In the genomic region with DNA sequence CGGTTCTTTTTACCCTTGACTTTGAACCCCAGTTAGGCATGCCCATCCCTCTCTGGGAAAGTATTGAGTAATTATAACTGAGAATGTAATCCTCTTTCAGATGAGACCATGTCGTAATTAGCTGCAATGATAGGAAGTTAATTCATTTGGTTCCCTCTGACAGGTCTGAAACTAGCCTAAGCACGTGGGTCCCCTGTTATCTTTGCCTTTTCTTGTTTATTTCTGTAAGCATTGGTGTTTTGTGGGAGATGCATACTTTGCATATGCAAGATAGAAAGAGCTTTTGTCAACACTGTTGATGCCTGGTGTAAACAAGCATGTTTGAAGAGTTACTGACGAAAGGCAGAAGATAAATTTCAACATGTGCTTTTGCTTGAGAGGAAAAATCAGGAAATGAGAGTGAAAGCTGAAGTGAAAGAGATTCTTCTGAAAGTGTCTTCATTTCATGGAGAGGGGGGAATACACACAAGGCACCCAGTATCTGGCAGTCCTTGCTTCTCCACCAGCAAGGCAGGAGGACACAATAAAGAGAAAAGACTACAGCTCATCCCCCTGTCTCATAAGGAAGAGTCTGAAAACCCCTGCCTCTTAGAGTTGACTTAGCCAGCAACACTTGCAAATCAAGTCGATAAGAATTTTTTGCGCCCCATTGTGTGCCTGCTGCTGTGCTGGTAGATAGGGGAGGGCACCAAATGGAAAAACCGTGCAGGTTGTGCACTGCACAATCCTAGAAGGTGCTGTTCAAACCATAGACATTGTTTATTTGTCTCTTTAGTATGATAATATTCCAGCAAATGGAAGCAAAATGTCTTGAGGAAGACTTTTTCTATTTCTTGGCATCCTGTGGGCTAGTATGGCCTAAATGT, we compare ENCODE assay signal across 9 cellular contexts.
A peak's percentile ranks its signal among the peaks of the same experiment; 100 is the strongest.
DNase-seq lines count a peak whose midpoint lies in the region; ATAC-seq, FAIRE-seq and TF ChIP-seq lines count a peak whose summit lies in the region.
"Had no signal": no experiment of that assay in that cellular context is flagged by ENCODE, and none has a peak within 500 bp of the region (broad histone marks: within the 10 kb centered on the region; RNA-seq: fewer than 3 reads in every experiment).

No MANE protein-coding gene starts in this region.

- no peak for TF ChIP-seq POLR2A in GM12891 (IDR thresholded peaks at IDR 0.05; ENCODE audit: low read depth, low read length)

- peak; percentile 83 for FAIRE-seq in GM12891 (lab: Jason Lieb, UNC)

- no peaks in the 10 kb centered on the region for H3K4me1 Mint-ChIP-seq in T-helper 2 cell treated with Interferon-gamma antibody and Interleukin-4, amounts not matched to agents 5 μg/mL and 100 μg/mL, for 36 hours (ENCODE audit: low read depth)

- DNase-seq in GM12891 (ENCODE audit: insufficient read length, low spot score) (peak; percentile 32), fibroblast of villous mesenchyme (ENCODE audit: low read depth) (peak; percentile 93), GF-D8 (lab: John Stamatoyannopoulos, UW) (no peak), NCI-H187 treated with DMSO at 0.1 percent for 48 hours (lab: John Stamatoyannopoulos, UW) (no peak), KBM-7 (no peak)
- DNase-seq in T-helper 2 cell treated with Interferon-gamma antibody and Interleukin-4, amounts not matched to agents 5 μg/mL and 100 μg/mL, for 36 hours (ENCODE audit: low spot score) = no peak
- DNase-seq: Caco-2 had no signal

- no peaks in the 10 kb centered on the region for H3K9me3 Mint-ChIP-seq in T-helper 2 cell treated with Interferon-gamma antibody and Interleukin-4, amounts not matched to agents 5 μg/mL and 100 μg/mL, for 36 hours

- no peak overlapping the region for H3K4me3 Mint-ChIP-seq in T-helper 2 cell treated with Interferon-gamma antibody and Interleukin-4, amounts not matched to agents 5 μg/mL and 100 μg/mL, for 36 hours

- no peaks in the 10 kb centered on the region for H3K36me3 Mint-ChIP-seq in T-helper 2 cell treated with Interferon-gamma antibody and Interleukin-4, amounts not matched to agents 5 μg/mL and 100 μg/mL, for 36 hours (ENCODE audit: low read depth)

- TF ChIP-seq CTCF in fibroblast of villous mesenchyme (IDR thresholded peaks at IDR 0.05; ENCODE audit: insufficient read depth, low read depth, low read length) = no peak

- H3K27ac Mint-ChIP-seq in T-helper 2 cell treated with Interferon-gamma antibody and Interleukin-4, amounts not matched to agents 5 μg/mL and 100 μg/mL, for 36 hours = no peak overlapping the region

- no peak overlapping the region for H3K4me3 ChIP-seq in fibroblast of villous mesenchyme (ENCODE audit: low read depth, low read length)

- in situ Hi-C loops in KBM-7 (cut with MboI; ENCODE audit: low pct_unique_long_range_greater_than_20kb, low sequenced_read_pairs) = no loop called here

- ATAC-seq in GM21619 (IDR thresholded peaks at IDR 0.05; ENCODE audit: unreplicated experiment) (peak; percentile 73), HG03520 (IDR thresholded peaks at IDR 0.05; ENCODE audit: unreplicated experiment) (peak; percentile 73)

- peaks cover 8% of the 10 kb centered on the region for H3K27me3 Mint-ChIP-seq in T-helper 2 cell treated with Interferon-gamma antibody and Interleukin-4, amounts not matched to agents 5 μg/mL and 100 μg/mL, for 36 hours (ENCODE audit: low read depth)

TF ChIP-seq in GM12891, 5 proteins besides CTCF, POLR2A, EP300 and RAD21:
- TF ChIP-seq SPI1 (IDR thresholded peaks at IDR 0.05; ENCODE audit: low read depth, low read length) (peak; percentile 97), POU2F2 (IDR thresholded peaks at IDR 0.05; ENCODE audit: low read depth, low read length) (peak; percentile 73; the same call in 1 of the 2 replicates), TAF1 (IDR thresholded peaks at IDR 0.05; ENCODE audit: low read depth, low read length) (no peak), POLR2AphosphoS5 (IDR thresholded peaks at IDR 0.05; ENCODE audit: low read depth, low read length) (no peak)

Comparison
In these comparisons a context has a peak if more than half of its experiments do, and no peak if none do; other contexts are left out.
1. DNase-seq: peak in GM12891 (single experiment) and fibroblast of villous mesenchyme (single experiment); none in GF-D8 (single experiment), NCI-H187 treated with DMSO at 0.1 percent for 48 hours (single experiment), T-helper 2 cell treated with Interferon-gamma antibody and Interleukin-4, amounts not matched to agents 5 μg/mL and 100 μg/mL, for 36 hours (single experiment) and KBM-7 (single experiment).